In genomic region chr15:44900796-44901195, GRCh38 we compare ENCODE assay signal across 17 cellular contexts. TPM values are rescaled to one million over a fixed set of nuclear protein-coding genes. Genes with fewer than 3 reads are reported as not detected.
"Had no signal": no experiment of that assay in that cellular context is flagged by ENCODE, and none has a peak within 500 bp of the region (broad histone marks: within the 10 kb centered on the region; RNA-seq: fewer than 3 reads in every experiment).

No MANE protein-coding gene starts in this region.

RNA-seq across cellular contexts. Expression of gene TERB2, which starts 55.7 kb away (rescaled TPM):
- total RNA-seq: occipital lobe, osteoblast, progenitor cell of endocrine pancreas, psoas muscle, renal cortical epithelial cell, right cardiac atrium, sciatic nerve, smooth muscle cell, spleen, suprapubic skin, transverse colon, upper lobe of right lung, urinary bladder, uterus had no signal
- polyA plus RNA-seq: neural cell, ovary, psoas muscle, right cardiac atrium, smooth muscle cell, spleen, thymus, urinary bladder had no signal
